Comparison of ENCODE assay signal across 8 cellular contexts in the genomic region with DNA sequence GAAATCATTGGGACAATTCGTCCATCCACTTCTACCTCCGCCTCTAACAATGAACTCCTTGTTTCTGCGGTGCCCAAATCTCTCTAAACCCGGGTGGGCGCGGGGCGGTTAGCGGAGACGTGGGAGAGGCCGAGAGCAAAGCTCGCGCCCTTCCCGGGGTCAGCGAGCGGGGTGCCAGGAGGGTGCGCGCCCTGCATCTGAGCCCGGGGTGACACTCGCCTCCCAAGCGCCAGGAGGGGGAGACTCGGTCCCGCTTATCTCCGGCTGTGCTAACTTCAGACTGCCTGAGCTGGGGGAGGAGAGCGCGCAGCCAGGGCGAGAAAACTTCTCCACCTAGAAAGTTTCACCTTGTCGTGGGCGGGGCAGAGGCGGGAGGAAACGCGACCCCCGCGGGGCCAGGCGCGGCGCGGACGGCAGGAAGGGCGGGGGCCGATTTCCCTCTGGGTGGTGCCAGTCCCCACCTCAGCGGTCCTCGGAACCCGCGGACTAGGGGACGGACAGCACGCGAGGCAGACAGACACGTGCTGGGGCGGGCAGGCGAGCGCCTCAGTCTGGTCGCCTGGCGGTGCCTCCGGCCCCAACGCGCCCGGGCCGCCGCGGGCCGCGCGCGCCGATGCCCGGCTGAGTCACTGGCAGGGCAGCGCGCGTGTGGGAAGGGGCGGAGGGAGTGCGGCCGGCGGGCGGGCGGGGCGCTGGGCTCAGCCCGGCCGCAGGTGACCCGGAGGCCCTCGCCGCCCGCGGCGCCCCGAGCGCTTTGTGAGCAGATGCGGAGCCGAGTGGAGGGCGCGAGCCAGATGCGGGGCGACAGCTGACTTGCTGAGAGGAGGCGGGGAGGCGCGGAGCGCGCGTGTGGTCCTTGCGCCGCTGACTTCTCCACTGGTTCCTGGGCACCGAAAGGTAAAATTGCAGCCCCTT. TPM values are rescaled to one million over a fixed set of nuclear protein-coding genes. Genes with fewer than 3 reads are reported as not detected.
DNase-seq lines count a peak whose midpoint lies in the region; ATAC-seq and TF ChIP-seq lines count a peak whose summit lies in the region.

TSS of gene MET (plus strand) at position 516 of the 915 bp plus-strand sequence. CDS start 26,889 bp downstream, outside the sequence.

- H3K27me3 ChIP-seq in HUES48 (ENCODE audit: control insufficient read depth, insufficient read depth, low read length), result peaks cover 32% of the 10 kb centered on the region
- H3K27me3 ChIP-seq in RWPE2 (ENCODE audit: insufficient read depth, poor library complexity, severe bottlenecking), result no peaks in the 10 kb centered on the region
- H3K27me3 ChIP-seq in brain microvascular endothelial cell (replicated peaks), result no peaks in the 10 kb centered on the region
- H3K27me3 ChIP-seq in iPS-15b (ENCODE audit: control insufficient read depth, insufficient read depth, low read length), result peaks cover 28% of the 10 kb centered on the region
- H3K27me3 ChIP-seq in sigmoid colon, result no peaks in the 10 kb centered on the region

- 1% methylated on average over 101 of the region's 101 CpGs for WGBS in sigmoid colon, 2 donors

- no peak for TF ChIP-seq POLR2A in sigmoid colon (IDR thresholded peaks at IDR 0.05)

- TF ChIP-seq EP300 in sigmoid colon (IDR thresholded peaks at IDR 0.05), result no peak

- H3K4me1 ChIP-seq in HUES48 (ENCODE audit: control insufficient read depth, insufficient read depth, low read length), result peaks cover 22% of the 10 kb centered on the region
- H3K4me1 ChIP-seq in RWPE2 (ENCODE audit: insufficient read depth, poor library complexity, severe bottlenecking), result peaks cover 30% of the 10 kb centered on the region
- peaks cover 10% of the 10 kb centered on the region for H3K4me1 ChIP-seq in iPS-15b (ENCODE audit: control insufficient read depth, insufficient read depth, low read length)
- H3K4me1 ChIP-seq in sigmoid colon, result peaks cover 0 to 26% (median 10%) of the 10 kb centered on the region in 4 donors

- H3K9me3 ChIP-seq in HUES48 (ENCODE audit: control insufficient read depth, insufficient read depth, low read length) (no peaks in the 10 kb centered on the region), RWPE2 (ENCODE audit: severe bottlenecking) (no peaks in the 10 kb centered on the region), iPS-15b (ENCODE audit: control insufficient read depth, insufficient read depth, low read length) (no peaks in the 10 kb centered on the region), sigmoid colon (no peaks in the 10 kb centered on the region)

- H3K4me3 ChIP-seq in HUES48 (ENCODE audit: low read depth, low read length) (peak within 1 kb of the TSS; percentile 64), RWPE2 (ENCODE audit: severe bottlenecking) (peak within 1 kb of the TSS; percentile 73), brain microvascular endothelial cell (ENCODE audit: low read depth, low read length) (peak within 1 kb of the TSS; percentile 80), iPS-15b (ENCODE audit: low read depth, low read length) (peak within 1 kb of the TSS; percentile 67), sigmoid colon (peak within 1 kb of the TSS; percentile 51 to 74 (median 67))

- H3K9ac ChIP-seq in HUES48 (ENCODE audit: low read depth, low read length) (peak within 1 kb of the TSS; percentile 60), iPS-15b (ENCODE audit: low read depth, low read length) (peak within 1 kb of the TSS; percentile 41)

- intact Hi-C loops in sigmoid colon (cut with DNase I), result loop anchor here (2.0 to 10.0 kb wide), 3 partner anchors 81 to 417 kb away; no protein-coding TSS in a partner anchor

- ATAC-seq in GM21528 (IDR thresholded peaks at IDR 0.05; ENCODE audit: low FRiP score, unreplicated experiment), result peak; percentile 90
- peak; percentile 80 for ATAC-seq in RWPE2 (ENCODE audit: low read depth)

- H3K36me3 ChIP-seq in HUES48 (ENCODE audit: control insufficient read depth, insufficient read depth, low read length), result no peaks in the 10 kb centered on the region
- H3K36me3 ChIP-seq in RWPE2 (ENCODE audit: low read depth), result peaks cover 7% of the 10 kb centered on the region; the same call in 1 of the 2 replicates
- H3K36me3 ChIP-seq in brain microvascular endothelial cell (replicated peaks), result no peaks in the 10 kb centered on the region
- H3K36me3 ChIP-seq in iPS-15b (ENCODE audit: control insufficient read depth, insufficient read depth, low read length), result no peaks in the 10 kb centered on the region
- H3K36me3 ChIP-seq in sigmoid colon, result no peaks in the 10 kb centered on the region

- H3K27ac ChIP-seq in HUES48 (ENCODE audit: low read depth, low read length) (no peak within 1 kb of the TSS), RWPE2 (ENCODE audit: poor library complexity, severe bottlenecking) (peak within 1 kb of the TSS; percentile 89), brain microvascular endothelial cell (peak within 1 kb of the TSS; percentile 47), sigmoid colon (peak within 1 kb of the TSS; percentile 80 to 83 (median 82))

- TF ChIP-seq CTCF in RWPE2 (IDR thresholded peaks at IDR 0.05; ENCODE audit: poor library complexity, severe bottlenecking), result peak; percentile 93
- peak; percentile 83 for TF ChIP-seq CTCF in brain microvascular endothelial cell (IDR thresholded peaks at IDR 0.05; ENCODE audit: low read depth, low read length, missing control alignments)
- peak; percentile 47 to 58 (median 53) for TF ChIP-seq CTCF in sigmoid colon (IDR thresholded peaks at IDR 0.05)

- in situ Hi-C loops in brain microvascular endothelial cell (cut with HindIII; ENCODE audit: low pct_ligation_motif_present, low sequenced_read_pairs) (no loop called here), G401 (cut with HindIII; ENCODE audit: low sequenced_read_pairs) (no loop called here)

- DNase-seq in ELR (ENCODE audit: low read depth), result peak; percentile 90
- peak; percentile 91 for DNase-seq in RWPE2 (ENCODE audit: low spot score)
- peak; percentile 65 for DNase-seq in brain microvascular endothelial cell
- DNase-seq in sigmoid colon, result peak; percentile 85
- no peak for DNase-seq in G401 (ENCODE audit: low spot score)

RNA-seq across cellular contexts. Expression of gene MET, which starts in this region (rescaled TPM):
- total RNA-seq in sigmoid colon, result 10 to 100 TPM; 15.9 to 21.6 (median 18.6) TPM
- 10 to 100 TPM in 1 of 3 donors, 1 to 10 TPM in 2; 1.2 to 10.5 (median 1.8) TPM for polyA plus RNA-seq in sigmoid colon
- 0.20 TPM in 1 of 2 replicates, not detected in the other for total RNA-seq in G401 (2014; rRNA removed; shearing (Covaris generic))

Comparison
In these comparisons a context has a peak if more than half of its experiments do, and no peak if none do; other contexts are left out.
1. RNA of gene MET (total RNA-seq): 15.9 to 21.6 TPM in sigmoid colon; 0.20 TPM in G401; every median in the first group is over 10 times any median in the second.
2. Peak in every context shown above with its lines, with median percentiles within 50 percentile points of each other: H3K4me3 ChIP-seq and CTCF ChIP-seq.